12 cellular contexts compared by ENCODE assay signal in genomic region chr2:9690252-9690651, GRCh38. TPM values are rescaled to one million over a fixed set of nuclear protein-coding genes. Genes with fewer than 3 reads are reported as not detected.
DNase-seq lines count a peak whose midpoint lies in the region; ATAC-seq and TF ChIP-seq lines count a peak whose summit lies in the region.
"Had no signal": no experiment of that assay in that cellular context is flagged by ENCODE, and none has a peak within 500 bp of the region (broad histone marks: within the 10 kb centered on the region; RNA-seq: fewer than 3 reads in every experiment).

No MANE protein-coding gene starts in this region.

- TF ChIP-seq CTCF in GM12865 (IDR thresholded peaks at IDR 0.05; ENCODE audit: insufficient read depth, low read depth, low read length, missing control alignments) (no peak), neural progenitor cell (IDR thresholded peaks at IDR 0.05) (no peak)

- H2AFZ ChIP-seq in neural progenitor cell (replicated peaks) = peak overlapping the region; percentile 69

- no peak overlapping the region for H3K4me3 Mint-ChIP-seq in neural progenitor cell
- no peak overlapping the region for H3K4me3 Mint-ChIP-seq in activated naive CD8-positive, alpha-beta T cell treated with anti-CD3 and anti-CD28 coated beads, Interleukin-2, amount 50 U/mL, for 24 hours

- DNase-seq in GM12865 (ENCODE audit: low read depth) (peak; percentile 42), SJSA1 (ENCODE audit: low read depth in 1 of 2, low spot score in 2 of 2) (peak; percentile 59 to 82), neural progenitor cell (ENCODE audit: low spot score) (no peak), HK-2 (ENCODE audit: unreplicated experiment) (no peak), NCI-H748 treated with DMSO at 0.1 percent for 48 hours (lab: John Stamatoyannopoulos, UW) (no peak), AG20443 (ENCODE audit: low spot score) (no peak)
- DNase-seq in activated naive CD8-positive, alpha-beta T cell treated with anti-CD3 and anti-CD28 coated beads, Interleukin-2, amount 50 U/mL, for 24 hours = no peak
- DNase-seq: activated effector memory CD4-positive, alpha-beta T cell treated with Interleukin-2 at 50 U/mL for 16 hours; NCI-H2171 treated with DMSO at 0.1 percent for 48 hours; stimulated activated CD4-positive, alpha-beta T cell treated with anti-CD3 and anti-CD28 coated beads, Interleukin-15, amount 100 ng/mL, for 24 hours had no signal

- no peaks in the 10 kb centered on the region for H3K9me3 ChIP-seq in SJSA1 (replicated peaks)
- no peaks in the 10 kb centered on the region for H3K9me3 ChIP-seq in neural progenitor cell (ENCODE audit: low read depth)

- no peaks in the 10 kb centered on the region for H3K27me3 ChIP-seq in SJSA1 (replicated peaks)
- no peaks in the 10 kb centered on the region for H3K27me3 ChIP-seq in neural progenitor cell
- H3K27me3 ChIP-seq: cardiac muscle cell had no signal

- H3K36me3 Mint-ChIP-seq in neural progenitor cell = no peaks in the 10 kb centered on the region
- H3K36me3 Mint-ChIP-seq in activated naive CD8-positive, alpha-beta T cell treated with anti-CD3 and anti-CD28 coated beads, Interleukin-2, amount 50 U/mL, for 24 hours (ENCODE audit: low read depth) = no peaks in the 10 kb centered on the region

- peaks cover 48% of the 10 kb centered on the region for H3K4me1 Mint-ChIP-seq in neural progenitor cell
- H3K4me1 Mint-ChIP-seq in activated naive CD8-positive, alpha-beta T cell treated with anti-CD3 and anti-CD28 coated beads, Interleukin-2, amount 50 U/mL, for 24 hours = peaks cover 8% of the 10 kb centered on the region

- no peaks in the 10 kb centered on the region for H4K20me1 ChIP-seq in neural progenitor cell (ENCODE audit: low read depth)

- H3K4me2 ChIP-seq in neural progenitor cell = no peak overlapping the region

- H3K79me2 ChIP-seq in neural progenitor cell (ENCODE audit: low read depth) = no peaks in the 10 kb centered on the region

- no peaks in the 10 kb centered on the region for H3K36me3 ChIP-seq in SJSA1
- no peaks in the 10 kb centered on the region for H3K36me3 ChIP-seq in neural progenitor cell
- H3K36me3 ChIP-seq: cardiac muscle cell had no signal

- H3K27ac Mint-ChIP-seq in neural progenitor cell = peak overlapping the region; percentile 1
- no peak overlapping the region for H3K27ac Mint-ChIP-seq in activated naive CD8-positive, alpha-beta T cell treated with anti-CD3 and anti-CD28 coated beads, Interleukin-2, amount 50 U/mL, for 24 hours

- H3F3A ChIP-seq in neural progenitor cell (ENCODE audit: low read depth) = no peaks in the 10 kb centered on the region

- no peak overlapping the region for H3K9ac ChIP-seq in neural progenitor cell

- peak overlapping the region; percentile 51 for H3K27ac ChIP-seq in SJSA1
- H3K27ac ChIP-seq in neural progenitor cell = no peak overlapping the region
- H3K27ac ChIP-seq: cardiac muscle cell had no signal

- no peaks in the 10 kb centered on the region for H3K27me3 Mint-ChIP-seq in neural progenitor cell (ENCODE audit: insufficient read depth, low read depth)
- H3K27me3 Mint-ChIP-seq in activated naive CD8-positive, alpha-beta T cell treated with anti-CD3 and anti-CD28 coated beads, Interleukin-2, amount 50 U/mL, for 24 hours = no peaks in the 10 kb centered on the region

- ATAC-seq in esophagus mucosa = peak; percentile 70
- ATAC-seq in activated naive CD8-positive, alpha-beta T cell treated with anti-CD3 and anti-CD28 coated beads, Interleukin-2, amount 50 U/mL, for 24 hours = no peak

- no peak overlapping the region for H3K4me3 ChIP-seq in GM12865 (ENCODE audit: low read depth, low read length)
- no peak overlapping the region for H3K4me3 ChIP-seq in SJSA1
- no peak overlapping the region for H3K4me3 ChIP-seq in neural progenitor cell
- H3K4me3 ChIP-seq: cardiac muscle cell had no signal

- H3K4me1 ChIP-seq in SJSA1 (replicated peaks) (peaks cover 27% of the 10 kb centered on the region), neural progenitor cell (peaks cover 10% of the 10 kb centered on the region)

- H3K9me3 Mint-ChIP-seq in neural progenitor cell = no peaks in the 10 kb centered on the region
- H3K9me3 Mint-ChIP-seq in activated naive CD8-positive, alpha-beta T cell treated with anti-CD3 and anti-CD28 coated beads, Interleukin-2, amount 50 U/mL, for 24 hours = no peaks in the 10 kb centered on the region

RNA-seq across cellular contexts. Expression of gene YWHAQ, which starts 59.5 kb away (rescaled TPM):
- total RNA-seq in SJSA1 (2014; rRNA removed; shearing (Covaris generic)) = 369 and 491 TPM in 2 replicates
- total RNA-seq in esophagus mucosa = 392 TPM
- 468 and 655 TPM in 2 replicates for total RNA-seq in neural progenitor cell (ENCODE audit: low replicate concordance)

Comparison
In these comparisons a context has a peak if more than half of its experiments do, and no peak if none do; other contexts are left out.
1. DNase-seq: peak in GM12865 (single experiment) and SJSA1 (2 of 2); none in neural progenitor cell (single experiment), HK-2 (single experiment), activated naive CD8-positive, alpha-beta T cell treated with anti-CD3 and anti-CD28 coated beads, Interleukin-2, amount 50 U/mL, for 24 hours (single experiment), NCI-H748 treated with DMSO at 0.1 percent for 48 hours (single experiment) and AG20443 (single experiment).